In the genomic region with DNA sequence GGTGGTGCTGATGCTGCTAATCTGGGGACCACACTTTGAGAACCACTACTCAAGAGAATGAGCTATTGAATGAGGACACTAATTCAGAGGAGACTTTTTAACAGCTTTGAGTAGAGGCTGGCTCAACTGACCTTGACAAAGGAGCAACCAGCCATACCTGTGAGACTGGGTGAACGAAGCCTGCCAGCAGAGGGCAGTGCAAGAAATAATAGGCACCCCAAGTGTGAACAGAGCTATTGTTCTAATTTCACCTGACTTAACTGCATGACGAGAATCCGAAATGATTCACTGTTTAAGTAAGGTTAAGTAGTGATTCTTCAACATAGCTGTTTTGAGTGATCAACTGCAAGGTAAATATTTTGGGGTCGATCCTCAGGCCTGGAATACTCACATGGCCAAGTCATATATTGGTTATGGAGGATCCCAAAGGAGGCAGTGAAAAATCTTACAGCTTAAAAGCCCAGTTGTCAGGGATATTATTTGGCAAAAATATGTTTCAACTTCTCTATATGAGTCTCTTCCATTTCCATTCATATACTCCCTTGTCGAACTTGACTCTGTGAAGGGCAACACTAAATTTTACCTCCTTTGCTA, we compare ENCODE assay signal across 9 cellular contexts.
DNase-seq lines count a peak whose midpoint lies in the region; ATAC-seq and TF ChIP-seq lines count a peak whose summit lies in the region.
"Had no signal": no experiment of that assay in that cellular context is flagged by ENCODE, and none has a peak within 500 bp of the region (broad histone marks: within the 10 kb centered on the region; RNA-seq: fewer than 3 reads in every experiment).

No MANE protein-coding gene starts in this region.

- CTCF ChIA-PET in activated CD4-positive, alpha-beta T cell treated with anti-CD3 and anti-CD28 coated beads, Interleukin-2, amount 10 ng/mL, durations not matched to agents 7 days and 5 days (lab: Charles Lee): interaction anchor here (0.9 to 1.2 kb wide), 2 partner anchors 11 to 553 kb away, joined by 3 to 5 read pairs; no protein-coding TSS in a partner anchor

- no peak overlapping the region for H3K4me3 ChIP-seq in Jurkat, Clone E6-1 (ENCODE audit: low read length)
- H3K4me3 ChIP-seq in fibroblast of mammary gland (ENCODE audit: control insufficient read depth, low read depth, low read length): no peak overlapping the region
- H3K4me3 ChIP-seq in trophoblast cell (ENCODE audit: low read depth, low read length): no peak overlapping the region

- POLR2A ChIA-PET in activated CD4-positive, alpha-beta T cell treated with anti-CD3 and anti-CD28 coated beads, Interleukin-2, amount 10 ng/mL, durations not matched to agents 7 days and 5 days (lab: Charles Lee): no interaction called here

- peak overlapping the region; percentile 47 for H4K91ac ChIP-seq in trophoblast cell (ENCODE audit: low read depth, low read length)

- no peaks in the 10 kb centered on the region for H3K4me1 Mint-ChIP-seq in activated CD4-positive, alpha-beta T cell treated with anti-CD3 and anti-CD28 coated beads, Interleukin-2, amount 10 ng/mL, durations not matched to agents 7 days and 5 days

- H3K14ac ChIP-seq in trophoblast cell (ENCODE audit: low read length): no peak overlapping the region

- H3K36me3 Mint-ChIP-seq in activated CD4-positive, alpha-beta T cell treated with anti-CD3 and anti-CD28 coated beads, Interleukin-2, amount 10 ng/mL, durations not matched to agents 7 days and 5 days (ENCODE audit: low read depth): no peaks in the 10 kb centered on the region

- H3K27ac ChIP-seq in trophoblast cell (ENCODE audit: low read depth, low read length): no peak overlapping the region

- H3K4ac ChIP-seq in trophoblast cell (ENCODE audit: low read depth, low read length): no peak overlapping the region

- peaks cover 3% of the 10 kb centered on the region for H3K79me1 ChIP-seq in trophoblast cell (ENCODE audit: low read length)

- H3K9ac ChIP-seq in trophoblast cell (ENCODE audit: low read length): no peak overlapping the region

- no peaks in the 10 kb centered on the region for H3K9me3 ChIP-seq in trophoblast cell (ENCODE audit: insufficient read depth, low read depth, low read length)

- H2BK5ac ChIP-seq in trophoblast cell (ENCODE audit: low read depth, low read length, poor library complexity): no peak overlapping the region

- H4K8ac ChIP-seq in trophoblast cell (ENCODE audit: low read depth, low read length): no peak overlapping the region

- DNase-seq in NCI-H748 (lab: John Stamatoyannopoulos, UW; ENCODE audit: unreplicated experiment) (peak; percentile 47), NCI-H748 treated with DMSO at 0.1 percent for 48 hours (lab: John Stamatoyannopoulos, UW) (no peak), fibroblast of mammary gland (ENCODE audit: low read depth) (peak; percentile 43), trophoblast cell (peak; percentile 38 to 51), globus pallidus (ENCODE audit: low spot score) (no peak)
- peak; percentile 14 for DNase-seq in Jurkat, Clone E6-1 (ENCODE audit: low read depth, low spot score)
- DNase-seq in activated CD4-positive, alpha-beta T cell treated with anti-CD3 and anti-CD28 coated beads, Interleukin-2, amount 10 ng/mL, durations not matched to agents 7 days and 5 days: peak; percentile 56

- peak overlapping the region; percentile 94 for H2AK5ac ChIP-seq in trophoblast cell (ENCODE audit: low read length)

- no peaks in the 10 kb centered on the region for H3K27me3 ChIP-seq in trophoblast cell (ENCODE audit: insufficient read depth, low read length)

- no peaks in the 10 kb centered on the region for H3K79me2 ChIP-seq in trophoblast cell (ENCODE audit: control insufficient read depth, insufficient read depth, low read length, poor library complexity)

- H2BK12ac ChIP-seq in trophoblast cell (ENCODE audit: low read length): peak overlapping the region; percentile 87

- peaks cover 0 to 2% of the 10 kb centered on the region in 2 experiments for H3K4me1 ChIP-seq in trophoblast cell (ENCODE audit: control insufficient read depth in 1 of 2, insufficient read depth in 2 of 2, low read length in 2 of 2)

- no peak overlapping the region for H3K4me3 Mint-ChIP-seq in activated CD4-positive, alpha-beta T cell treated with anti-CD3 and anti-CD28 coated beads, Interleukin-2, amount 10 ng/mL, durations not matched to agents 7 days and 5 days
- H3K4me3 Mint-ChIP-seq: dendritic cell treated with granulocyte-macrophage colony-stimulating factor and Interleukin-4, amounts not matched to agents 40 ng/mL and 50 ng/mL, for 4 days had no signal

- TF ChIP-seq CTCF in fibroblast of mammary gland (conservative IDR thresholded peaks at IDR 0.05; ENCODE audit: control insufficient read depth, insufficient read depth, low read depth, low read length): peak; percentile 66

- H3K23ac ChIP-seq in trophoblast cell (ENCODE audit: low read length): no peak overlapping the region

- H3K18ac ChIP-seq in trophoblast cell (ENCODE audit: low read length): peak overlapping the region; percentile 59

- H3K36me3 ChIP-seq in trophoblast cell (ENCODE audit: control insufficient read depth in 1 of 2, insufficient read depth in 2 of 2, low read length in 2 of 2): no peaks in the 10 kb centered on the region

- H3K9me3 Mint-ChIP-seq in activated CD4-positive, alpha-beta T cell treated with anti-CD3 and anti-CD28 coated beads, Interleukin-2, amount 10 ng/mL, durations not matched to agents 7 days and 5 days: no peaks in the 10 kb centered on the region
- H3K9me3 Mint-ChIP-seq: dendritic cell treated with granulocyte-macrophage colony-stimulating factor and Interleukin-4, amounts not matched to agents 40 ng/mL and 50 ng/mL, for 4 days had no signal

- H3K27ac Mint-ChIP-seq in activated CD4-positive, alpha-beta T cell treated with anti-CD3 and anti-CD28 coated beads, Interleukin-2, amount 10 ng/mL, durations not matched to agents 7 days and 5 days: no peak overlapping the region
- H3K27ac Mint-ChIP-seq: dendritic cell treated with granulocyte-macrophage colony-stimulating factor and Interleukin-4, amounts not matched to agents 40 ng/mL and 50 ng/mL, for 4 days had no signal

- H2AFZ ChIP-seq in trophoblast cell (ENCODE audit: insufficient read depth, low read length, poor library complexity): no peak overlapping the region

- no peak overlapping the region for H4K12ac ChIP-seq in trophoblast cell (ENCODE audit: low read depth, low read length)

- peak overlapping the region; percentile 60 for H2BK120ac ChIP-seq in trophoblast cell (ENCODE audit: insufficient read depth, low read length, poor library complexity)

- WGBS in trophoblast cell (ENCODE audit: extremely low coverage, insufficient coverage, insufficient read length): no CpG with 5 or more reads among the region's 5 CpGs

- ATAC-seq in GM21786 (IDR thresholded peaks at IDR 0.05; ENCODE audit: unreplicated experiment): peak; percentile 96

- no peak overlapping the region for H3K4me2 ChIP-seq in trophoblast cell (ENCODE audit: low read length)

- H3K27me3 Mint-ChIP-seq in activated CD4-positive, alpha-beta T cell treated with anti-CD3 and anti-CD28 coated beads, Interleukin-2, amount 10 ng/mL, durations not matched to agents 7 days and 5 days: peaks cover 9% of the 10 kb centered on the region

Comparison
In these comparisons a context has a peak if more than half of its experiments do, and no peak if none do; other contexts are left out.
1. DNase-seq: peak in NCI-H748 (single experiment), Jurkat, Clone E6-1 (single experiment), activated CD4-positive, alpha-beta T cell treated with anti-CD3 and anti-CD28 coated beads, Interleukin-2, amount 10 ng/mL, durations not matched to agents 7 days and 5 days (single experiment), fibroblast of mammary gland (single experiment) and trophoblast cell (2 of 2); none in NCI-H748 treated with DMSO at 0.1 percent for 48 hours (single experiment) and globus pallidus (single experiment).